ENCODE assay signal across 23 cellular contexts in the genomic region with DNA sequence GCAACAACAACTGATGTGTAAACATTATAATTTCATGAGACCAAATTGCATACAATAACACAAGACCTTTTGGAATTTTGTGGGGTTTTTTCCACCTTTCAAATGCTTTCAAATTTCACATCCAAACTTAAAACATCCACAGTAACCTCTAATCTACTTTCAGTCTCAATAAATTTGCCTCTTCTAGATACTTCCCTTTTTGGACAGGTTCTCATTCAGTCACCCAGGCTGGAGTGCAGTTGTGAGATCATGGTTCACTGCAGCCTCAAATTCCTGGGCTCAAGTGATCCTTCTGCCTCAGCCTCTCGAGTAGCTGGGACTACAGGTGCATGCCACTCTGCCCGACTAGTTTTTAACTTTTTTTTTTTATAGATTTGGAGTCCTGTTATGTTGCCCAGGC.
"Had no signal": no experiment of that assay in that cellular context is flagged by ENCODE, and none has a peak within 500 bp of the region (broad histone marks: within the 10 kb centered on the region; RNA-seq: fewer than 3 reads in every experiment).

No MANE protein-coding gene starts in this region.

- H3K4me3 ChIP-seq: body of pancreas, cardiac muscle cell, gastroesophageal sphincter, ovary, thyroid gland, upper lobe of right lung had no signal

- ATAC-seq: body of pancreas, gastroesophageal sphincter, right cardiac atrium, upper lobe of right lung had no signal

- H3K27ac Mint-ChIP-seq: activated B cell treated with CpG ODN at 0.5 μM for 24 hours; endodermal cell; nephron; stimulated activated naive CD8-positive, alpha-beta T cell treated with anti-CD3 and anti-CD28 coated beads, Interleukin-15, Interleukin-2, amounts not matched to agents 100 ng/mL and 50 ng/mL, for 24 hours had no signal

- H3K36me3 ChIP-seq: cardiac muscle cell, gastroesophageal sphincter, neutrophil, ovary, thyroid gland, upper lobe of right lung had no signal

- H3K27me3 ChIP-seq: body of pancreas, cardiac muscle cell, gastroesophageal sphincter, neutrophil, ovary, thyroid gland, upper lobe of right lung had no signal

- H3K4me1 Mint-ChIP-seq: activated B cell treated with CpG ODN at 0.5 μM for 24 hours, endodermal cell had no signal

- H3K9me3 ChIP-seq: body of pancreas, gastroesophageal sphincter, neutrophil, ovary, thyroid gland, upper lobe of right lung had no signal

- H3K4me1 ChIP-seq: body of pancreas, gastroesophageal sphincter, thyroid gland, upper lobe of right lung had no signal

- H3K9me3 Mint-ChIP-seq: activated B cell treated with CpG ODN at 0.5 μM for 24 hours had no signal

- H3K27ac ChIP-seq: body of pancreas, cardiac muscle cell, gastroesophageal sphincter, neutrophil, ovary, thyroid gland, upper lobe of right lung had no signal

- H3K4me3 Mint-ChIP-seq: activated B cell treated with CpG ODN at 0.5 μM for 24 hours; endodermal cell; nephron; stimulated activated naive CD8-positive, alpha-beta T cell treated with anti-CD3 and anti-CD28 coated beads, Interleukin-15, Interleukin-2, amounts not matched to agents 100 ng/mL and 50 ng/mL, for 24 hours had no signal

- DNase-seq: activated B cell treated with CpG ODN at 0.5 μM for 24 hours; activated CD4-positive, alpha-beta T cell treated with anti-CD3 and anti-CD28 coated beads for 4 hours; activated CD4-positive, alpha-beta T cell treated with anti-CD3 and anti-CD28 coated beads, Interleukin-2, amount 50 U/mL, for 48 hours; activated naive CD4-positive, alpha-beta T cell treated with Interleukin-2 at 50 U/mL for 16 hours; activated T-cell treated with anti-CD3 and anti-CD28 coated beads, Interleukin-2, amount 50 U/mL, for 48 hours; body of pancreas; cortex of kidney; endodermal cell; head of caudate nucleus; hypothalamus; mesenchymal stem cell; ovary; right cardiac atrium; stimulated activated CD4-positive, alpha-beta T cell treated with anti-CD3 and anti-CD28 coated beads, Interleukin-12 subunit alpha, Interleukin-12 subunit beta, amount 100 ng/mL, for 4 hours; substantia nigra; T-helper 9 cell; thyroid gland; upper lobe of right lung had no signal

- H3K27me3 Mint-ChIP-seq: activated B cell treated with CpG ODN at 0.5 μM for 24 hours; stimulated activated naive CD8-positive, alpha-beta T cell treated with anti-CD3 and anti-CD28 coated beads, Interleukin-15, Interleukin-2, amounts not matched to agents 100 ng/mL and 50 ng/mL, for 24 hours had no signal
